1 cellular context compared by ENCODE assay signal in genomic region chr5:173616577-173617118, GRCh38.
TF ChIP-seq lines count a peak whose summit lies in the region.

BOD1 (minus strand) TSS chr5:173616650; CDS start chr5:173616436, 214 bp downstream.

TF ChIP-seq in HEK293, 187 proteins besides CTCF, POLR2A, EP300 and RAD21 (continued from another document):
- TF ChIP-seq, protein P1, sequence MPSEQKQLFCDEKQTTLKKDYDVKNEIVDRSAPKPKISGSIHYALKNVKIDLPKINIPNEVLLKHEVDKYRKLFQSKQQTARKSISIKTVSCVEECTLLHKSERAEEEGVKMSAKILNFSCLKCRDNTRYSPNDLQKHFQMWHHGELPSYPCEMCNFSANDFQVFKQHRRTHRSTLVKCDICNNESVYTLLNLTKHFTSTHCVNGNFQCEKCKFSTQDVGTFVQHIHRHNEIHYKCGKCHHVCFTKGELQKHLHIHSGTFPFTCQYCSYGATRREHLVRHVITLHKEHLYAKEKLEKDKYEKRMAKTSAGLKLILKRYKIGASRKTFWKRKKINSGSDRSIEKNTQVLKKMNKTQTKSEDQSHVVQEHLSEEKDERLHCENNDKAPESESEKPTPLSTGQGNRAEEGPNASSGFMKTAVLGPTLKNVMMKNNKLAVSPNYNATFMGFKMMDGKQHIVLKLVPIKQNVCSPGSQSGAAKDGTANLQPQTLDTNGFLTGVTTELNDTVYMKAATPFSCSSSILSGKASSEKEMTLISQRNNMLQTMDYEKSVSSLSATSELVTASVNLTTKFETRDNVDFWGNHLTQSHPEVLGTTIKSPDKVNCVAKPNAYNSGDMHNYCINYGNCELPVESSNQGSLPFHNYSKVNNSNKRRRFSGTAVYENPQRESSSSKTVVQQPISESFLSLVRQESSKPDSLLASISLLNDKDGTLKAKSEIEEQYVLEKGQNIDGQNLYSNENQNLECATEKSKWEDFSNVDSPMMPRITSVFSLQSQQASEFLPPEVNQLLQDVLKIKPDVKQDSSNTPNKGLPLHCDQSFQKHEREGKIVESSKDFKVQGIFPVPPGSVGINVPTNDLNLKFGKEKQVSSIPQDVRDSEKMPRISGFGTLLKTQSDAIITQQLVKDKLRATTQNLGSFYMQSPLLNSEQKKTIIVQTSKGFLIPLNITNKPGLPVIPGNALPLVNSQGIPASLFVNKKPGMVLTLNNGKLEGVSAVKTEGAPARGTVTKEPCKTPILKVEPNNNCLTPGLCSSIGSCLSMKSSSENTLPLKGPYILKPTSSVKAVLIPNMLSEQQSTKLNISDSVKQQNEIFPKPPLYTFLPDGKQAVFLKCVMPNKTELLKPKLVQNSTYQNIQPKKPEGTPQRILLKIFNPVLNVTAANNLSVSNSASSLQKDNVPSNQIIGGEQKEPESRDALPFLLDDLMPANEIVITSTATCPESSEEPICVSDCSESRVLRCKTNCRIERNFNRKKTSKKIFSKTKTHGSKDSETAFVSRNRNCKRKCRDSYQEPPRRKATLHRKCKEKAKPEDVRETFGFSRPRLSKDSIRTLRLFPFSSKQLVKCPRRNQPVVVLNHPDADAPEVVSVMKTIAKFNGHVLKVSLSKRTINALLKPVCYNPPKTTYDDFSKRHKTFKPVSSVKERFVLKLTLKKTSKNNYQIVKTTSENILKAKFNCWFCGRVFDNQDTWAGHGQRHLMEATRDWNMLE (tag by site-specific recombination; conservative IDR thresholded peaks at IDR 0.05; ENCODE audit: low read depth) = no peak; the same call in 1 of the 2 replicates
- 0 out of 2 replicates have a peak, but pooled peaks have one; percentile 20 for TF ChIP-seq ZBTB21 (tag by site-specific recombination; IDR thresholded peaks at IDR 0.05)
- TF ChIP-seq SCRT2 (tag by site-specific recombination; IDR thresholded peaks at IDR 0.05) = peak; percentile 95
- TF ChIP-seq KLF9 (tag by site-specific recombination; IDR thresholded peaks at IDR 0.05; ENCODE audit: low read depth) = peak; percentile 85
- no peak for TF ChIP-seq ZNF558 (tag by site-specific recombination; IDR thresholded peaks at IDR 0.05)
- TF ChIP-seq ZNF776 (tag by site-specific recombination; IDR thresholded peaks at IDR 0.05; ENCODE audit: borderline replicate concordance) = no peak
- peak; percentile 65 for TF ChIP-seq ZNF341 (tag by site-specific recombination; IDR thresholded peaks at IDR 0.05; ENCODE audit: low read depth)
- TF ChIP-seq, protein P2, sequence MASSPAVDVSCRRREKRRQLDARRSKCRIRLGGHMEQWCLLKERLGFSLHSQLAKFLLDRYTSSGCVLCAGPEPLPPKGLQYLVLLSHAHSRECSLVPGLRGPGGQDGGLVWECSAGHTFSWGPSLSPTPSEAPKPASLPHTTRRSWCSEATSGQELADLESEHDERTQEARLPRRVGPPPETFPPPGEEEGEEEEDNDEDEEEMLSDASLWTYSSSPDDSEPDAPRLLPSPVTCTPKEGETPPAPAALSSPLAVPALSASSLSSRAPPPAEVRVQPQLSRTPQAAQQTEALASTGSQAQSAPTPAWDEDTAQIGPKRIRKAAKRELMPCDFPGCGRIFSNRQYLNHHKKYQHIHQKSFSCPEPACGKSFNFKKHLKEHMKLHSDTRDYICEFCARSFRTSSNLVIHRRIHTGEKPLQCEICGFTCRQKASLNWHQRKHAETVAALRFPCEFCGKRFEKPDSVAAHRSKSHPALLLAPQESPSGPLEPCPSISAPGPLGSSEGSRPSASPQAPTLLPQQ (tag by site-specific recombination; IDR thresholded peaks at IDR 0.05) = no peak; the same call in 1 of the 2 replicates
- TF ChIP-seq SALL2 (tag by site-specific recombination; IDR thresholded peaks at IDR 0.05; ENCODE audit: borderline replicate concordance) = no peak
- TF ChIP-seq ZNF449 (tag by site-specific recombination; IDR thresholded peaks at IDR 0.05) = no peak
- peak; percentile 66; the same call in 1 of the 2 replicates for TF ChIP-seq ZNF639 (tag by site-specific recombination; IDR thresholded peaks at IDR 0.05)
- peak; percentile 93 for TF ChIP-seq ZBTB20 (tag by site-specific recombination; IDR thresholded peaks at IDR 0.05)
- no peak for TF ChIP-seq ZNF280C (tag by site-specific recombination; IDR thresholded peaks at IDR 0.05)
- peak; percentile 71 for TF ChIP-seq ZNF629 (tag by site-specific recombination; IDR thresholded peaks at IDR 0.05)
- TF ChIP-seq ZSCAN30 (tag by site-specific recombination; IDR thresholded peaks at IDR 0.05) = no peak
